ENCODE assay signal across 1 cellular context in genomic region chr19:50025794-50026549, GRCh38.
A peak's percentile ranks its signal among the peaks of the same experiment; 100 is the strongest.
TF ChIP-seq lines count a peak whose summit lies in the region.

ZNF473 (plus strand) TSS chr19:50026005; CDS start chr19:50031083, 5,078 bp downstream.

TF ChIP-seq in HepG2, 621 proteins besides CTCF, POLR2A, EP300 and RAD21 (continued from another document and continues in another):
- TF ChIP-seq ZNF567 (CRISPR knock-in tag; IDR thresholded peaks at IDR 0.05; ENCODE audit: borderline replicate concordance) (0 out of 2 replicates have a peak, but pooled peaks have one; percentile 60), ZNF142 (CRISPR knock-in tag; IDR thresholded peaks at IDR 0.05) (peak; percentile 92), ZNF362 (CRISPR knock-in tag; IDR thresholded peaks at IDR 0.05; ENCODE audit: borderline replicate concordance) (peak; percentile 63; the same call in 1 of the 2 replicates), ZNF720 (CRISPR knock-in tag; IDR thresholded peaks at IDR 0.05) (no peak), DPF2 (CRISPR knock-in tag; IDR thresholded peaks at IDR 0.05; ENCODE audit: borderline replicate concordance, low read depth) (no peak), ZNF616 (CRISPR knock-in tag; IDR thresholded peaks at IDR 0.05; ENCODE audit: low read depth) (peak; percentile 72; the same call in 1 of the 2 replicates), ELF1 (CRISPR knock-in tag; IDR thresholded peaks at IDR 0.05) (peak; percentile 87), ZBTB25 (CRISPR knock-in tag; IDR thresholded peaks at IDR 0.05) (0 out of 2 replicates have a peak, but pooled peaks have one; percentile 70), KAT2B (IDR thresholded peaks at IDR 0.05; ENCODE audit: borderline replicate concordance, low read depth, low read length) (no peak), SNAPC5 (CRISPR knock-in tag; IDR thresholded peaks at IDR 0.05; ENCODE audit: borderline replicate concordance) (0 out of 2 replicates have a peak, but pooled peaks have one; percentile 81), BCLAF1 (IDR thresholded peaks at IDR 0.05) (no peak), ZNF256 (CRISPR knock-in tag; conservative IDR thresholded peaks at IDR 0.05) (peak; percentile 99), NR2F6 (IDR thresholded peaks at IDR 0.05) (no peak), NR2F6 (CRISPR knock-in tag; IDR thresholded peaks at IDR 0.05) (no peak), ETV6 (CRISPR knock-in tag; conservative IDR thresholded peaks at IDR 0.05) (peak; percentile 72; the same call in 1 of the 2 replicates), MIER2 (CRISPR knock-in tag; IDR thresholded peaks at IDR 0.05) (peak; percentile 78), RARA (CRISPR knock-in tag; IDR thresholded peaks at IDR 0.05) (peak; percentile 58; the same call in 1 of the 2 replicates), SATB2 (CRISPR knock-in tag; IDR thresholded peaks at IDR 0.05) (peak; percentile 95), TFDP1 (CRISPR knock-in tag; IDR thresholded peaks at IDR 0.05; ENCODE audit: borderline replicate concordance) (peak; percentile 100), HNRNPL (IDR thresholded peaks at IDR 0.05; ENCODE audit: low read depth, low read length) (0 out of 2 replicates have a peak, but pooled peaks have one; percentile 50), KDM5B (CRISPR knock-in tag; IDR thresholded peaks at IDR 0.05; ENCODE audit: borderline replicate concordance) (peak; percentile 99), KLF9 (CRISPR knock-in tag; IDR thresholded peaks at IDR 0.05; ENCODE audit: low read depth) (peak; percentile 92), ZNF557 (CRISPR knock-in tag; IDR thresholded peaks at IDR 0.05) (peak; percentile 97), ZHX2 (IDR thresholded peaks at IDR 0.05; ENCODE audit: low read depth) (peak; percentile 61; the same call in 1 of the 2 replicates), ZHX2 (CRISPR knock-in tag; IDR thresholded peaks at IDR 0.05; ENCODE audit: borderline replicate concordance) (peak; percentile 60; the same call in 1 of the 2 replicates), XBP1 (CRISPR knock-in tag; IDR thresholded peaks at IDR 0.05) (0 out of 2 replicates have a peak, but pooled peaks have one; percentile 73), KDM5A (IDR thresholded peaks at IDR 0.05; ENCODE audit: borderline replicate concordance, low read length) (peak; percentile 93; the same call in 1 of the 2 replicates), ZSCAN9 (CRISPR knock-in tag; IDR thresholded peaks at IDR 0.05; ENCODE audit: borderline replicate concordance) (peak; percentile 94), ZKSCAN8 (CRISPR knock-in tag; IDR thresholded peaks at IDR 0.05; ENCODE audit: borderline replicate concordance) (0 out of 2 replicates have a peak, but pooled peaks have one; percentile 26), NBN (conservative IDR thresholded peaks at IDR 0.05) (no peak), NCOA1 (CRISPR knock-in tag; IDR thresholded peaks at IDR 0.05) (no peak; the same call in 1 of the 2 replicates), ERF (CRISPR knock-in tag; IDR thresholded peaks at IDR 0.05) (peak; percentile 90)
